Comparison of ENCODE assay signal across 10 cellular contexts in the genomic region with DNA sequence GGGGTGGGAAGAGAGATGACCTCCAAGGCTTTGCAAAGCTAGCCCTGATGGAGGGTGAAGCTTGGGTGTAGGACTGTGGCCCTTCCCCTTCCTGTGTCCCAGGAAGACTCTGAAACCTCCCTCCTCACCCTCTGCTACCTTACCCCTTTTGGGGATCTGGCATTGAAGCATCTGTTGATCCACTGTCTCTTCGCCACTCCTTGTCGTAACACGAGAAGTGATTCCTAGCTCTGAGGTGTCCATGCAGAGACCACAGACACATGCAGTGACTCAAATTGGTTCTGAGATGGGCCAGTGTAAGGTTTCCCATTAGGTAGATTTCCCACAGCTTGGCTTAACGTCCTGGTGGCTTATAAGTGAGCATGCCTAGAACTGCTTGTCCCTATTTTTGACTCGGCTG.
DNase-seq lines count a peak whose midpoint lies in the region; ATAC-seq and TF ChIP-seq lines count a peak whose summit lies in the region.
"Had no signal": no experiment of that assay in that cellular context is flagged by ENCODE, and none has a peak within 500 bp of the region (broad histone marks: within the 10 kb centered on the region; RNA-seq: fewer than 3 reads in every experiment).

No MANE protein-coding gene starts in this region.

- H3K9me3 ChIP-seq in naive thymus-derived CD4-positive, alpha-beta T cell (ENCODE audit: control insufficient read depth in 2 of 3, low read length in 3 of 3): no peaks in the 10 kb centered on the region
- no peaks in the 10 kb centered on the region for H3K9me3 ChIP-seq in tibial artery

- peaks cover 31 to 79% of the 10 kb centered on the region in 2 donors for H3K4me1 ChIP-seq in naive thymus-derived CD4-positive, alpha-beta T cell (ENCODE audit: control insufficient read depth in 2 of 2, insufficient read depth in 2 of 2, low read length in 2 of 2)
- peaks cover 20 to 98% (median 94%) of the 10 kb centered on the region in 4 donors for H3K4me1 ChIP-seq in tibial artery

- CTCF ChIA-PET in activated CD8-positive, alpha-beta memory T cell treated with anti-CD3 and anti-CD28 coated beads, Interleukin-2, amount 10 ng/mL, durations not matched to agents 7 days and 5 days (lab: Charles Lee): interaction anchor here (1.4 to 3.4 kb wide), 5 partner anchors 10 to 101 kb away, joined by 3 to 21 read pairs (median 11); no protein-coding TSS in a partner anchor
- CTCF ChIA-PET in naive thymus-derived CD4-positive, alpha-beta T cell (lab: Charles Lee): interaction anchor here (0.6 to 6.1 kb wide), 7 partner anchors 8 to 100 kb away, joined by 3 to 47 read pairs (median 7); a partner anchor contains a TSS

- H3K36me3 Mint-ChIP-seq in activated CD8-positive, alpha-beta memory T cell treated with anti-CD3 and anti-CD28 coated beads, Interleukin-2, amount 10 ng/mL, durations not matched to agents 7 days and 5 days: peaks cover 3% of the 10 kb centered on the region
- H3K36me3 Mint-ChIP-seq in central memory CD8-positive, alpha-beta T cell (ENCODE audit: insufficient read depth): peaks cover 8% of the 10 kb centered on the region
- H3K36me3 Mint-ChIP-seq in naive thymus-derived CD4-positive, alpha-beta T cell: peaks cover 0 to 16% (median 0%) of the 10 kb centered on the region in 5 donors

- POLR2A ChIA-PET in naive thymus-derived CD4-positive, alpha-beta T cell (lab: Charles Lee): interaction anchor here (1.5 to 20.6 kb wide), 4 partner anchors 9 to 27 kb away, joined by 3 to 363 read pairs (median 32); no protein-coding TSS in a partner anchor

- no peaks in the 10 kb centered on the region for H3K27me3 Mint-ChIP-seq in activated CD8-positive, alpha-beta memory T cell treated with anti-CD3 and anti-CD28 coated beads, Interleukin-2, amount 10 ng/mL, durations not matched to agents 7 days and 5 days
- no peaks in the 10 kb centered on the region for H3K27me3 Mint-ChIP-seq in central memory CD8-positive, alpha-beta T cell
- H3K27me3 Mint-ChIP-seq in naive thymus-derived CD4-positive, alpha-beta T cell: no peaks in the 10 kb centered on the region

- peaks cover 41% of the 10 kb centered on the region for H3K4me1 Mint-ChIP-seq in activated CD8-positive, alpha-beta memory T cell treated with anti-CD3 and anti-CD28 coated beads, Interleukin-2, amount 10 ng/mL, durations not matched to agents 7 days and 5 days
- peaks cover 75% of the 10 kb centered on the region for H3K4me1 Mint-ChIP-seq in central memory CD8-positive, alpha-beta T cell
- peaks cover 57 to 100% (median 93%) of the 10 kb centered on the region in 7 donors for H3K4me1 Mint-ChIP-seq in naive thymus-derived CD4-positive, alpha-beta T cell

- intact Hi-C loops in naive thymus-derived CD4-positive, alpha-beta T cell (cut with micrococcal nuclease): loop anchor here (1.0 to 10.0 kb wide), 20 partner anchors 7 to 386 kb away; a partner anchor contains a TSS
- intact Hi-C loops in tibial artery (cut with DNase I; ENCODE audit: low total_unique reads): loop anchor here (10.0 kb wide), 1 partner anchor 144 kb away; no protein-coding TSS in a partner anchor

- no peaks in the 10 kb centered on the region for H3K27me3 ChIP-seq in naive thymus-derived CD4-positive, alpha-beta T cell (ENCODE audit: control insufficient read depth in 2 of 2, insufficient read depth in 2 of 2, low read length in 2 of 2)
- no peaks in the 10 kb centered on the region for H3K27me3 ChIP-seq in tibial artery

- no peaks in the 10 kb centered on the region for H3K9me3 Mint-ChIP-seq in activated CD8-positive, alpha-beta memory T cell treated with anti-CD3 and anti-CD28 coated beads, Interleukin-2, amount 10 ng/mL, durations not matched to agents 7 days and 5 days (ENCODE audit: low read depth)
- H3K9me3 Mint-ChIP-seq in central memory CD8-positive, alpha-beta T cell: no peaks in the 10 kb centered on the region
- peaks cover 0 to 4% (median 0%) of the 10 kb centered on the region in 11 donors for H3K9me3 Mint-ChIP-seq in naive thymus-derived CD4-positive, alpha-beta T cell

- no peak for TF ChIP-seq CTCF in tibial artery (IDR thresholded peaks at IDR 0.05)
- TF ChIP-seq CTCF in GM10266 (IDR thresholded peaks at IDR 0.05; ENCODE audit: control insufficient read depth, insufficient read depth, low read depth, missing control alignments): no peak

- DNase-seq in activated CD8-positive, alpha-beta memory T cell treated with anti-CD3 and anti-CD28 coated beads, Interleukin-2, amount 10 ng/mL, durations not matched to agents 7 days and 5 days: no peak
- no peak for DNase-seq in activated CD8-positive, alpha-beta memory T cell treated with anti-CD3 and anti-CD28 coated beads for 24 hours
- no peak for DNase-seq in central memory CD8-positive, alpha-beta T cell (ENCODE audit: low spot score in 2 of 2)
- no peak for DNase-seq in naive thymus-derived CD4-positive, alpha-beta T cell
- DNase-seq in tibial artery (no peak), GM10266 (ENCODE audit: extremely low spot score) (no peak), NCI-H510A treated with DMSO at 0.1 percent for 48 hours (lab: John Stamatoyannopoulos, UW) (no peak)
- DNase-seq: dermis blood vessel endothelial cell, NCI-H1092 had no signal

- H3K27ac Mint-ChIP-seq in activated CD8-positive, alpha-beta memory T cell treated with anti-CD3 and anti-CD28 coated beads, Interleukin-2, amount 10 ng/mL, durations not matched to agents 7 days and 5 days: peak overlapping the region; percentile 87
- H3K27ac Mint-ChIP-seq in central memory CD8-positive, alpha-beta T cell (ENCODE audit: low read depth): peak overlapping the region; percentile 90
- peak overlapping the region; percentile 88 to 98 (median 93) for H3K27ac Mint-ChIP-seq in naive thymus-derived CD4-positive, alpha-beta T cell

- no peak overlapping the region for H3K4me3 Mint-ChIP-seq in activated CD8-positive, alpha-beta memory T cell treated with anti-CD3 and anti-CD28 coated beads, Interleukin-2, amount 10 ng/mL, durations not matched to agents 7 days and 5 days
- H3K4me3 Mint-ChIP-seq in central memory CD8-positive, alpha-beta T cell: no peak overlapping the region
- H3K4me3 Mint-ChIP-seq in naive thymus-derived CD4-positive, alpha-beta T cell: peak overlapping the region in 8 of 10 donors; percentile 13 to 85 (median 79)

- no peak overlapping the region for H3K4me3 ChIP-seq in naive thymus-derived CD4-positive, alpha-beta T cell (ENCODE audit: low read length)
- peak overlapping the region; percentile 34 for H3K4me3 ChIP-seq in tibial artery

- no peak for ATAC-seq in activated CD8-positive, alpha-beta memory T cell treated with anti-CD3 and anti-CD28 coated beads, Interleukin-2, amount 10 ng/mL, durations not matched to agents 7 days and 5 days
- ATAC-seq in central memory CD8-positive, alpha-beta T cell (replicated peaks; ENCODE audit: extremely low read depth, poor library complexity, severe bottlenecking): no peak
- ATAC-seq in naive thymus-derived CD4-positive, alpha-beta T cell: no peak
- ATAC-seq in GM21447 (IDR thresholded peaks at IDR 0.05; ENCODE audit: unreplicated experiment): no peak

- no peaks in the 10 kb centered on the region for H3K36me3 ChIP-seq in naive thymus-derived CD4-positive, alpha-beta T cell (ENCODE audit: control insufficient read depth in 2 of 3, insufficient read depth in 3 of 3, low read length in 3 of 3)
- peaks cover 34 to 43% (median 34%) of the 10 kb centered on the region in 3 donors for H3K36me3 ChIP-seq in tibial artery

- peak overlapping the region; percentile 55 for H3K27ac ChIP-seq in naive thymus-derived CD4-positive, alpha-beta T cell (ENCODE audit: low read depth, low read length)
- peak overlapping the region; percentile 94 to 95 for H3K27ac ChIP-seq in tibial artery

Comparison
In these comparisons a context has a peak if more than half of its experiments do, and no peak if none do; other contexts are left out.
1. H3K4me3 Mint-ChIP-seq: peak in naive thymus-derived CD4-positive, alpha-beta T cell (8 of 10); none in activated CD8-positive, alpha-beta memory T cell treated with anti-CD3 and anti-CD28 coated beads, Interleukin-2, amount 10 ng/mL, durations not matched to agents 7 days and 5 days (single experiment) and central memory CD8-positive, alpha-beta T cell (single experiment).
2. Peak in every context shown above with its lines, with median percentiles within 50 percentile points of each other: H3K27ac Mint-ChIP-seq.